8 cellular contexts compared by ENCODE assay signal in the genomic region with DNA sequence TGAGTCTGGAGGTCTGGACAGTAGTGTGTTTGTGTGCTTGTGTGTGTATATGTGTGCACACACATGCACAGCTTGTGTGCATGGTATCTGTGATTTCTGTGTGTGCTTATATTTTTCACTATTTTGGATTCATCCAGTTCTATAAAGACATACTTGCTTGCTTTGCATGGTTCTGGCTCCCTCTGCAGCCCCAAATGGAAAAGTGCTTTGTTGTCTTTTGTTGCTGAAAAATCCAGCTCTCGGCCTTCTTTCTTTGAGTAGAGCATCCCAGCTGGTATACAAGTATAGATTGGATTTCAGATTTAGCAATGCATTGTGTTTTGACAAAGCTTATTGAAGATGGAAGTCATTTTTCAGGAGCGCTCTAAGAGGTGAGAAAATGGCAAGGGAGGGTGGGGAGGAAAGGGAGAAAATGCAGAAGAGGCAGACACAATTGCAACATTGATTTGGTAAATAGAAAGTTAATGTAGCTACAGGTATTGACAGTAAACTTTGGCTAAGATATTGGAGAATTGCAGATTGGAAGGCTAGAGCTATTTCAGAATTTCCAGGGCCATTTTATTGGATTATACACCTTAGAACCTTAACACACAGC.
DNase-seq lines count a peak whose midpoint lies in the region; ATAC-seq lines count a peak whose summit lies in the region.

No MANE protein-coding gene starts in this region.

- H3K4me1 ChIP-seq in Karpas-422 (ENCODE audit: low read length) (no peaks in the 10 kb centered on the region), right cardiac atrium (ENCODE audit: control insufficient read depth, insufficient read depth, low read length) (no peaks in the 10 kb centered on the region)

- H3K4me2 ChIP-seq in Karpas-422 (ENCODE audit: low read depth, low read length, poor library complexity, severe bottlenecking), result no peak overlapping the region

- no peak overlapping the region for H2AFZ ChIP-seq in Karpas-422 (ENCODE audit: low read length)

- H3K27me3 ChIP-seq in Karpas-422 (ENCODE audit: low read length) (no peaks in the 10 kb centered on the region), right cardiac atrium (ENCODE audit: control insufficient read depth, insufficient read depth) (no peaks in the 10 kb centered on the region)

- peak; percentile 41 to 43 for ATAC-seq in right cardiac atrium
- no peak for ATAC-seq in HG02571 (IDR thresholded peaks at IDR 0.05; ENCODE audit: unreplicated experiment)
- ATAC-seq in GM21526 (IDR thresholded peaks at IDR 0.05; ENCODE audit: low FRiP score, unreplicated experiment), result no peak

- H4K20me1 ChIP-seq in Karpas-422 (ENCODE audit: insufficient read depth, low read depth, low read length), result peaks cover 34% of the 10 kb centered on the region; the same call in 1 of the 2 replicates

- in situ Hi-C loops in SK-MEL-5 (cut with HindIII; ENCODE audit: low pct_unique_long_range_greater_than_20kb, low sequenced_read_pairs), result no loop called here

- 62% methylated on average over 2 of the region's 2 CpGs for WGBS in right cardiac atrium

- H3K27ac ChIP-seq in Karpas-422 (ENCODE audit: low read length), result no peak overlapping the region
- no peak overlapping the region for H3K27ac ChIP-seq in right cardiac atrium (ENCODE audit: low read length)

- H3K9me3 ChIP-seq in Karpas-422 (ENCODE audit: low read length) (no peaks in the 10 kb centered on the region), right cardiac atrium (ENCODE audit: control insufficient read depth, low read length) (no peaks in the 10 kb centered on the region)

- H3K9ac ChIP-seq in Karpas-422 (ENCODE audit: low read length), result no peak overlapping the region

- H3K79me2 ChIP-seq in Karpas-422 (ENCODE audit: low read length), result no peaks in the 10 kb centered on the region

- H3K9me2 ChIP-seq in Karpas-422 (replicated peaks; ENCODE audit: insufficient read depth, low read length), result no peaks in the 10 kb centered on the region

- intact Hi-C loops in right cardiac atrium (cut with DNase I), result no loop called here

- no peaks in the 10 kb centered on the region for H3K36me3 ChIP-seq in Karpas-422 (ENCODE audit: insufficient read depth, low read length)

- DNase-seq in C1 segment of cervical spinal cord (lab: John Stamatoyannopoulos, UW) (peak in 8 of 14 donors; percentile 1 to 41 (median 11)), Karpas-422 (peak; percentile 68), SK-MEL-5 (ENCODE audit: low read depth, low spot score) (peak; percentile 53), right cardiac atrium (peak in 1 of 3 donors; percentile 37), smooth muscle cell of the brain vasculature (ENCODE audit: low read depth, low spot score) (peak; percentile 9), activated gamma-delta T cell (lab: John Stamatoyannopoulos, UW) (no peak)

- H3K4me3 ChIP-seq in Karpas-422 (ENCODE audit: low read length), result no peak overlapping the region
- no peak overlapping the region for H3K4me3 ChIP-seq in right cardiac atrium (ENCODE audit: low read length)

Comparison
In these comparisons a context has a peak if more than half of its experiments do, and no peak if none do; other contexts are left out.
1. ATAC-seq: peak in right cardiac atrium (2 of 2); none in HG02571 (single experiment) and GM21526 (single experiment).